20 cellular contexts compared by ENCODE assay signal in genomic region chr7:110373514-110374258, GRCh38.
DNase-seq lines count a peak whose midpoint lies in the region; ATAC-seq and TF ChIP-seq lines count a peak whose summit lies in the region.
"Had no signal": no experiment of that assay in that cellular context is flagged by ENCODE, and none has a peak within 500 bp of the region (broad histone marks: within the 10 kb centered on the region; RNA-seq: fewer than 3 reads in every experiment).

No MANE protein-coding gene starts in this region.

- no peaks in the 10 kb centered on the region for H3K9me3 ChIP-seq in CD8-positive, alpha-beta T cell (ENCODE audit: low read length)
- H3K9me3 ChIP-seq: A549, adrenal gland, tibial artery had no signal

- H3K4me3 Mint-ChIP-seq in CD8-positive, alpha-beta T cell = no peak overlapping the region
- H3K4me3 Mint-ChIP-seq in CD14-positive monocyte = no peak overlapping the region
- H3K4me3 Mint-ChIP-seq: activated CD4-positive, alpha-beta T cell treated with anti-CD3 and anti-CD28 coated beads for 36 hours; stimulated activated effector memory CD8-positive, alpha-beta T cell treated with anti-CD3 and anti-CD28 coated beads, Interleukin-12 subunit alpha, Interleukin-12 subunit beta, amount 100 ng/mL, for 72 hours had no signal

- ATAC-seq in CD8-positive, alpha-beta T cell = no peak
- ATAC-seq in HG03159 (IDR thresholded peaks at IDR 0.05; ENCODE audit: unreplicated experiment) = no peak
- ATAC-seq: A549; activated CD4-positive, alpha-beta T cell treated with anti-CD3 and anti-CD28 coated beads for 36 hours; stimulated activated effector memory CD8-positive, alpha-beta T cell treated with anti-CD3 and anti-CD28 coated beads, Interleukin-12 subunit alpha, Interleukin-12 subunit beta, amount 100 ng/mL, for 72 hours had no signal

- no peaks in the 10 kb centered on the region for H3K4me1 ChIP-seq in CD8-positive, alpha-beta T cell (ENCODE audit: insufficient read depth, low read length)
- H3K4me1 ChIP-seq: A549, adrenal gland, tibial artery had no signal

- H3K36me3 ChIP-seq in CD8-positive, alpha-beta T cell (ENCODE audit: insufficient read depth, low read length) = no peaks in the 10 kb centered on the region
- H3K36me3 ChIP-seq: adrenal gland, tibial artery had no signal

- no peaks in the 10 kb centered on the region for H3K4me1 Mint-ChIP-seq in CD8-positive, alpha-beta T cell (ENCODE audit: low read depth)
- H3K4me1 Mint-ChIP-seq in CD14-positive monocyte = no peaks in the 10 kb centered on the region
- H3K4me1 Mint-ChIP-seq: activated CD4-positive, alpha-beta T cell treated with anti-CD3 and anti-CD28 coated beads for 36 hours; stimulated activated effector memory CD8-positive, alpha-beta T cell treated with anti-CD3 and anti-CD28 coated beads, Interleukin-12 subunit alpha, Interleukin-12 subunit beta, amount 100 ng/mL, for 72 hours had no signal

- H3K36me3 Mint-ChIP-seq in CD8-positive, alpha-beta T cell = no peaks in the 10 kb centered on the region
- no peaks in the 10 kb centered on the region for H3K36me3 Mint-ChIP-seq in CD14-positive monocyte
- H3K36me3 Mint-ChIP-seq: stimulated activated effector memory CD8-positive, alpha-beta T cell treated with anti-CD3 and anti-CD28 coated beads, Interleukin-12 subunit alpha, Interleukin-12 subunit beta, amount 100 ng/mL, for 72 hours had no signal

- CTCF ChIA-PET in CD8-positive, alpha-beta T cell (lab: Charles Lee) = interaction anchor here (0.5 kb wide), 1 partner anchor 717 kb away, joined by 3 read pairs; no protein-coding TSS in a partner anchor

- no peak overlapping the region for H3K27ac ChIP-seq in CD8-positive, alpha-beta T cell (ENCODE audit: low read depth, low read length)
- H3K27ac ChIP-seq: A549, adrenal gland, tibial artery had no signal

- no peak overlapping the region for H3K27ac Mint-ChIP-seq in CD8-positive, alpha-beta T cell
- H3K27ac Mint-ChIP-seq in CD14-positive monocyte = no peak overlapping the region
- H3K27ac Mint-ChIP-seq: activated CD4-positive, alpha-beta T cell treated with anti-CD3 and anti-CD28 coated beads for 36 hours; stimulated activated effector memory CD8-positive, alpha-beta T cell treated with anti-CD3 and anti-CD28 coated beads, Interleukin-12 subunit alpha, Interleukin-12 subunit beta, amount 100 ng/mL, for 72 hours had no signal

- POLR2A ChIA-PET in CD8-positive, alpha-beta T cell (lab: Charles Lee) = no interaction called here

- DNase-seq in NCI-H2171 treated with DMSO at 0.1 percent for 48 hours (lab: John Stamatoyannopoulos, UW) (peak; percentile 71), NCI-H2171 (lab: John Stamatoyannopoulos, UW) (no peak), SK-N-DZ (ENCODE audit: low spot score) (peak; percentile 13), fibroblast of villous mesenchyme (ENCODE audit: low read depth) (peak; percentile 18), retinal pigment epithelial cell (ENCODE audit: low read depth) (peak; percentile 94), CD14-positive monocyte (ENCODE audit: low spot score) (no peak)
- no peak for DNase-seq in CD8-positive, alpha-beta T cell
- DNase-seq: activated CD4-positive, alpha-beta T cell treated with anti-CD3 and anti-CD28 coated beads for 36 hours; activated effector memory CD4-positive, alpha-beta T cell treated with anti-CD3 and anti-CD28 coated beads, Interleukin-2, amount 50 U/mL, for 16 hours; adrenal gland; C1 segment of cervical spinal cord; cerebellar nuclear complex; DND-41; NCI-H2081; retina; stimulated activated CD4-positive, alpha-beta T cell treated with anti-CD3 and anti-CD28 coated beads, Interleukin-15, amount 100 ng/mL, for 24 hours; tibial artery had no signal

- no peak for TF ChIP-seq CTCF in fibroblast of villous mesenchyme (IDR thresholded peaks at IDR 0.05; ENCODE audit: insufficient read depth, low read depth, low read length)
- TF ChIP-seq CTCF in retinal pigment epithelial cell (conservative IDR thresholded peaks at IDR 0.05; ENCODE audit: low read depth, low read length) = no peak
- no peak for TF ChIP-seq CTCF in CD8-positive, alpha-beta T cell (IDR thresholded peaks at IDR 0.05)
- TF ChIP-seq CTCF in CD14-positive monocyte (IDR thresholded peaks at IDR 0.05) = no peak

- intact Hi-C loops in CD8-positive, alpha-beta T cell (cut with DNase I, micrococcal nuclease) = no loop called here
- intact Hi-C loops in CD14-positive monocyte (cut with micrococcal nuclease) = no loop called here

- no peaks in the 10 kb centered on the region for H3K9me3 Mint-ChIP-seq in CD8-positive, alpha-beta T cell
- peaks cover 0 to 7% (median 4%) of the 10 kb centered on the region in 7 donors for H3K9me3 Mint-ChIP-seq in CD14-positive monocyte

- H3K27me3 ChIP-seq in CD8-positive, alpha-beta T cell (ENCODE audit: insufficient read depth, low read length) = no peaks in the 10 kb centered on the region
- H3K27me3 ChIP-seq: adrenal gland, tibial artery had no signal

- H3K27me3 Mint-ChIP-seq in CD8-positive, alpha-beta T cell (ENCODE audit: low read depth) = no peaks in the 10 kb centered on the region
- no peaks in the 10 kb centered on the region for H3K27me3 Mint-ChIP-seq in CD14-positive monocyte (ENCODE audit: low read depth in 3 of 3)
- H3K27me3 Mint-ChIP-seq: activated CD4-positive, alpha-beta T cell treated with anti-CD3 and anti-CD28 coated beads for 36 hours had no signal

- H3K4me3 ChIP-seq in fibroblast of villous mesenchyme (ENCODE audit: low read depth, low read length) = no peak overlapping the region
- H3K4me3 ChIP-seq in retinal pigment epithelial cell (ENCODE audit: low read length) = no peak overlapping the region
- no peak overlapping the region for H3K4me3 ChIP-seq in CD8-positive, alpha-beta T cell (ENCODE audit: low read depth, low read length)
- H3K4me3 ChIP-seq: A549, adrenal gland, tibial artery had no signal

Comparison
In these comparisons a context has a peak if more than half of its experiments do, and no peak if none do; other contexts are left out.
1. DNase-seq: peak in NCI-H2171 treated with DMSO at 0.1 percent for 48 hours (single experiment), SK-N-DZ (single experiment), fibroblast of villous mesenchyme (single experiment) and retinal pigment epithelial cell (single experiment); none in NCI-H2171 (single experiment), CD8-positive, alpha-beta T cell (0 of 7) and CD14-positive monocyte (single experiment).